ENCODE assay signal across 9 cellular contexts in the genomic region with DNA sequence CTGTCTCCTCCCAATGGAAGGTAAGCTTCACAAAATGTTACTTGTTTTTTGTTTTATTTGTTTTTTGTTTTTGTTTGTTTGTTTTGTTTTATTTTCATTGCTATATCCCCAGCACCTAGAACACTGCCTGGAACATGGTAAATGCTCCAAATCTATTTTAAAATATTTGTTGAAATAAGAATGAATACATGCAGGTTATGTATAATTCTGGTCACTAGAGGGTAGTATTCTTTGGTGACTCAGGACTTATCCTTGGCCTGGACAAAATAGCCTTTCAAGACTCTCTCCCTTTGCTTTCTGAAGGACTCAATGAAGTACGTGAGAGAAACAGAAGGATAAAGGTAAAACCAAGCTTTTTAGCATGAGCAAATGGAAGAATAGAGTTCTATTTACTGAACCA. TPM values are rescaled to one million over a fixed set of nuclear protein-coding genes. Genes with fewer than 3 reads are reported as not detected.
DNase-seq lines count a peak whose midpoint lies in the region; ATAC-seq and TF ChIP-seq lines count a peak whose summit lies in the region.
"Had no signal": no experiment of that assay in that cellular context is flagged by ENCODE, and none has a peak within 500 bp of the region (broad histone marks: within the 10 kb centered on the region; RNA-seq: fewer than 3 reads in every experiment).

No MANE protein-coding gene starts in this region.

- peaks cover 22% of the 10 kb centered on the region for H3K4me1 ChIP-seq in mammary epithelial cell (ENCODE audit: insufficient read depth, low read length)

- no peak overlapping the region for H2AFZ ChIP-seq in mammary epithelial cell (ENCODE audit: low read depth, low read length)

- no peak overlapping the region for H3K4me2 ChIP-seq in mammary epithelial cell (ENCODE audit: insufficient read depth, low read depth, low read length)

- in situ Hi-C loops in ACHN (cut with HindIII; ENCODE audit: low pct_ligation_motif_present, low pct_unique_long_range_greater_than_20kb, low sequenced_read_pairs) (loop anchor here (25.0 kb wide), 1 partner anchor 119 kb away; no protein-coding TSS in a partner anchor), mammary epithelial cell (cut with MboI; ENCODE audit: low sequenced_read_pairs in 2 of 2) (loop anchor here (5.0 kb wide), 2 partner anchors 119 to 139 kb away; no protein-coding TSS in a partner anchor)

- WGBS in mammary epithelial cell (ENCODE audit: low coverage, missing lambda C conversion rate), result 83% methylated on average over 1 of the region's 1 CpG

- no peak overlapping the region for H3K27ac ChIP-seq in mammary epithelial cell (ENCODE audit: insufficient read depth, low read depth, low read length)

- no peaks in the 10 kb centered on the region for H3K79me2 ChIP-seq in mammary epithelial cell (ENCODE audit: insufficient read depth, low read length)

- TF ChIP-seq CTCF in mammary epithelial cell (conservative IDR thresholded peaks at IDR 0.05 in 1 of 2, IDR thresholded peaks at IDR 0.05 in 1 of 2; ENCODE audit: extremely low read depth in 1 of 2, insufficient read depth in 1 of 2, low read depth in 1 of 2, low read length in 2 of 2), result peak; percentile 52 to 55

- no peak overlapping the region for H3K4me3 Mint-ChIP-seq in natural killer cell treated with Interleukin-12 subunit alpha and Interleukin-12 subunit beta and Interleukin-15 and Interleukin-18, amount 100 ng/mL, for 72 hours

- no peaks in the 10 kb centered on the region for H3K36me3 Mint-ChIP-seq in natural killer cell treated with Interleukin-12 subunit alpha and Interleukin-12 subunit beta and Interleukin-15 and Interleukin-18, amount 100 ng/mL, for 72 hours

- BruUV-seq in mammary epithelial cell (replicated peaks; lab: Mats Ljungman, UMichigan), result no TSS peak

- no peaks in the 10 kb centered on the region for H3K4me1 Mint-ChIP-seq in natural killer cell treated with Interleukin-12 subunit alpha and Interleukin-12 subunit beta and Interleukin-15 and Interleukin-18, amount 100 ng/mL, for 72 hours (ENCODE audit: low read depth in 2 of 2)

- H3K9ac ChIP-seq in mammary epithelial cell (ENCODE audit: insufficient read depth, low read length), result no peak overlapping the region

- CTCF ChIA-PET in mammary epithelial cell (lab: Charles Lee; ENCODE audit: low non-redundant PET), result no interaction called here

- dilution Hi-C loops in mammary epithelial cell (cut with HindIII; ENCODE audit: low sequenced_read_pairs), result no loop called here

- H3K9me3 Mint-ChIP-seq in natural killer cell treated with Interleukin-12 subunit alpha and Interleukin-12 subunit beta and Interleukin-15 and Interleukin-18, amount 100 ng/mL, for 72 hours, result no peaks in the 10 kb centered on the region

- DNase-seq in ACHN (peak; percentile 55), mammary epithelial cell (peak; percentile 31), left kidney (ENCODE audit: low read depth, low spot score) (peak; percentile 33)
- DNase-seq in stimulated activated CD4-positive, alpha-beta T cell treated with anti-CD3 and anti-CD28 coated beads, Interleukin-2, amount 100 ng/mL, for 24 hours, result no peak
- no peak for DNase-seq in natural killer cell treated with Interleukin-12 subunit alpha and Interleukin-12 subunit beta and Interleukin-15 and Interleukin-18, amount 100 ng/mL, for 72 hours (ENCODE audit: low spot score)
- DNase-seq: NCI-H146 had no signal

- no peak overlapping the region for H3K27ac Mint-ChIP-seq in natural killer cell treated with Interleukin-12 subunit alpha and Interleukin-12 subunit beta and Interleukin-15 and Interleukin-18, amount 100 ng/mL, for 72 hours

- ATAC-seq in GM18498 (IDR thresholded peaks at IDR 0.05; ENCODE audit: unreplicated experiment), result no peak
- ATAC-seq in HG02623 (IDR thresholded peaks at IDR 0.05; ENCODE audit: unreplicated experiment), result no peak
- no peak for ATAC-seq in natural killer cell treated with Interleukin-12 subunit alpha and Interleukin-12 subunit beta and Interleukin-15 and Interleukin-18, amount 100 ng/mL, for 72 hours

- H3K36me3 ChIP-seq in mammary epithelial cell (ENCODE audit: insufficient read depth, low read length), result no peaks in the 10 kb centered on the region

- peaks cover 14 to 29% of the 10 kb centered on the region in 2 donors for H3K27me3 Mint-ChIP-seq in natural killer cell treated with Interleukin-12 subunit alpha and Interleukin-12 subunit beta and Interleukin-15 and Interleukin-18, amount 100 ng/mL, for 72 hours

- intact Hi-C loops in mammary epithelial cell (cut with micrococcal nuclease), result loop anchor here (1.0 kb wide), 1 partner anchor 124 kb away; no protein-coding TSS in a partner anchor

- no peaks in the 10 kb centered on the region for H3K27me3 ChIP-seq in mammary epithelial cell (ENCODE audit: insufficient read depth, low read length)

- no peak for TF ChIP-seq EP300 in Ishikawa (IDR thresholded peaks at IDR 0.05; ENCODE audit: borderline replicate concordance)

- no peak overlapping the region for H3K4me3 ChIP-seq in mammary epithelial cell (replicated peaks in 1 of 3; ENCODE audit: insufficient read depth in 1 of 3, low read depth in 2 of 3, low read length in 3 of 3)

- no peaks in the 10 kb centered on the region for H4K20me1 ChIP-seq in mammary epithelial cell (ENCODE audit: insufficient read depth, low read length)

- H3K9me3 ChIP-seq in mammary epithelial cell (replicated peaks; ENCODE audit: insufficient read depth, low read length), result no peaks in the 10 kb centered on the region

- peak; percentile 62 for TF ChIP-seq RAD21 in Ishikawa (IDR thresholded peaks at IDR 0.05; ENCODE audit: low read depth)

TF ChIP-seq in Ishikawa, 13 proteins besides CTCF, POLR2A, EP300 and RAD21:
- no peak for TF ChIP-seq FOXM1 (IDR thresholded peaks at IDR 0.05; ENCODE audit: borderline replicate concordance, low read depth)
- no peak for TF ChIP-seq EGR1 (IDR thresholded peaks at IDR 0.05)
- TF ChIP-seq ZBTB7A (IDR thresholded peaks at IDR 0.05; ENCODE audit: low read depth), result no peak
- TF ChIP-seq YY1 (IDR thresholded peaks at IDR 0.05; ENCODE audit: low read depth), result no peak
- TF ChIP-seq TEAD4 (IDR thresholded peaks at IDR 0.05), result no peak
- no peak for TF ChIP-seq TCF12 (IDR thresholded peaks at IDR 0.05; ENCODE audit: low read depth)
- no peak for TF ChIP-seq TAF1 (IDR thresholded peaks at IDR 0.05; ENCODE audit: low read depth)
- no peak for TF ChIP-seq MAX (IDR thresholded peaks at IDR 0.05)
- no peak for TF ChIP-seq NFIC (IDR thresholded peaks at IDR 0.05)
- TF ChIP-seq, protein P1, sequence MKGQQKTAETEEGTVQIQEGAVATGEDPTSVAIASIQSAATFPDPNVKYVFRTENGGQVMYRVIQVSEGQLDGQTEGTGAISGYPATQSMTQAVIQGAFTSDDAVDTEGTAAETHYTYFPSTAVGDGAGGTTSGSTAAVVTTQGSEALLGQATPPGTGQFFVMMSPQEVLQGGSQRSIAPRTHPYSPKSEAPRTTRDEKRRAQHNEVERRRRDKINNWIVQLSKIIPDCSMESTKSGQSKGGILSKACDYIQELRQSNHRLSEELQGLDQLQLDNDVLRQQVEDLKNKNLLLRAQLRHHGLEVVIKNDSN (IDR thresholded peaks at IDR 0.05), result no peak
- no peak for TF ChIP-seq REST (IDR thresholded peaks at IDR 0.05; ENCODE audit: low read depth)
- TF ChIP-seq CREB1 (IDR thresholded peaks at IDR 0.05; ENCODE audit: low read depth), result no peak
- TF ChIP-seq CEBPB (IDR thresholded peaks at IDR 0.05), result no peak
TF ChIP-seq in Ishikawa: peak in this region for 0.

RNA-seq across cellular contexts. Expression of gene PPP2R3A, which starts 46.9 kb away (rescaled TPM):
- total RNA-seq in mammary epithelial cell, result 10 to 100 TPM; 16.4 to 20.0 TPM
- 8.4 TPM for polyA plus RNA-seq in mammary epithelial cell
- polyA minus RNA-seq in mammary epithelial cell, result 26.2 TPM
- total RNA-seq in natural killer cell treated with Interleukin-12 subunit alpha and Interleukin-12 subunit beta and Interleukin-15 and Interleukin-18, amount 100 ng/mL, for 72 hours, result under 1 TPM; 0.11 to 0.24 TPM

Comparison
In these comparisons a context has a peak if more than half of its experiments do, and no peak if none do; other contexts are left out.
1. DNase-seq: peak in ACHN (single experiment), mammary epithelial cell (single experiment) and left kidney (single experiment); none in stimulated activated CD4-positive, alpha-beta T cell treated with anti-CD3 and anti-CD28 coated beads, Interleukin-2, amount 100 ng/mL, for 24 hours (0 of 2) and natural killer cell treated with Interleukin-12 subunit alpha and Interleukin-12 subunit beta and Interleukin-15 and Interleukin-18, amount 100 ng/mL, for 72 hours (single experiment).
2. RNA of gene PPP2R3A, which starts 46.9 kb away (total RNA-seq): 16.4 to 20.0 TPM in mammary epithelial cell; 0.11 to 0.24 TPM in natural killer cell treated with Interleukin-12 subunit alpha and Interleukin-12 subunit beta and Interleukin-15 and Interleukin-18, amount 100 ng/mL, for 72 hours; every median in the first group is over 10 times any median in the second.